Comparison of ENCODE assay signal across 1 cellular context in genomic region chr9:133122167-133122550, GRCh38.
TF ChIP-seq lines count a peak whose summit lies in the region.

No MANE protein-coding gene starts in this region.

TF ChIP-seq in HCT116, 20 proteins besides CTCF, POLR2A, EP300 and RAD21 (continued from another document):
- TF ChIP-seq, protein P1, sequence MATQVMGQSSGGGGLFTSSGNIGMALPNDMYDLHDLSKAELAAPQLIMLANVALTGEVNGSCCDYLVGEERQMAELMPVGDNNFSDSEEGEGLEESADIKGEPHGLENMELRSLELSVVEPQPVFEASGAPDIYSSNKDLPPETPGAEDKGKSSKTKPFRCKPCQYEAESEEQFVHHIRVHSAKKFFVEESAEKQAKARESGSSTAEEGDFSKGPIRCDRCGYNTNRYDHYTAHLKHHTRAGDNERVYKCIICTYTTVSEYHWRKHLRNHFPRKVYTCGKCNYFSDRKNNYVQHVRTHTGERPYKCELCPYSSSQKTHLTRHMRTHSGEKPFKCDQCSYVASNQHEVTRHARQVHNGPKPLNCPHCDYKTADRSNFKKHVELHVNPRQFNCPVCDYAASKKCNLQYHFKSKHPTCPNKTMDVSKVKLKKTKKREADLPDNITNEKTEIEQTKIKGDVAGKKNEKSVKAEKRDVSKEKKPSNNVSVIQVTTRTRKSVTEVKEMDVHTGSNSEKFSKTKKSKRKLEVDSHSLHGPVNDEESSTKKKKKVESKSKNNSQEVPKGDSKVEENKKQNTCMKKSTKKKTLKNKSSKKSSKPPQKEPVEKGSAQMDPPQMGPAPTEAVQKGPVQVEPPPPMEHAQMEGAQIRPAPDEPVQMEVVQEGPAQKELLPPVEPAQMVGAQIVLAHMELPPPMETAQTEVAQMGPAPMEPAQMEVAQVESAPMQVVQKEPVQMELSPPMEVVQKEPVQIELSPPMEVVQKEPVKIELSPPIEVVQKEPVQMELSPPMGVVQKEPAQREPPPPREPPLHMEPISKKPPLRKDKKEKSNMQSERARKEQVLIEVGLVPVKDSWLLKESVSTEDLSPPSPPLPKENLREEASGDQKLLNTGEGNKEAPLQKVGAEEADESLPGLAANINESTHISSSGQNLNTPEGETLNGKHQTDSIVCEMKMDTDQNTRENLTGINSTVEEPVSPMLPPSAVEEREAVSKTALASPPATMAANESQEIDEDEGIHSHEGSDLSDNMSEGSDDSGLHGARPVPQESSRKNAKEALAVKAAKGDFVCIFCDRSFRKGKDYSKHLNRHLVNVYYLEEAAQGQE (IDR thresholded peaks at IDR 0.05; ENCODE audit: low read depth): no peak
- no peak for TF ChIP-seq YY1 (IDR thresholded peaks at IDR 0.05; ENCODE audit: extremely low read depth, insufficient replicate concordance, low read depth, low read length)
- TF ChIP-seq SRF (IDR thresholded peaks at IDR 0.05; ENCODE audit: low read depth): no peak
- no peak for TF ChIP-seq JUND (IDR thresholded peaks at IDR 0.05)
- no peak for TF ChIP-seq SIN3A (IDR thresholded peaks at IDR 0.05; ENCODE audit: low read depth)
- TF ChIP-seq ZFX (IDR thresholded peaks at IDR 0.05): no peak
- TF ChIP-seq ELF1 (IDR thresholded peaks at IDR 0.05; ENCODE audit: borderline replicate concordance, low read depth): no peak
- no peak for TF ChIP-seq POLR2AphosphoS5 (IDR thresholded peaks at IDR 0.05; ENCODE audit: low read depth, low read length)
- TF ChIP-seq CBX3 (IDR thresholded peaks at IDR 0.05; ENCODE audit: low read depth): no peak
- no peak for TF ChIP-seq CEBPB (IDR thresholded peaks at IDR 0.05; ENCODE audit: low read depth)
- TF ChIP-seq EZH2 (IDR thresholded peaks at IDR 0.05): no peak
- TF ChIP-seq ZNF274 (IDR thresholded peaks at IDR 0.05; ENCODE audit: low read depth, low read length): no peak
- TF ChIP-seq, protein P2, sequence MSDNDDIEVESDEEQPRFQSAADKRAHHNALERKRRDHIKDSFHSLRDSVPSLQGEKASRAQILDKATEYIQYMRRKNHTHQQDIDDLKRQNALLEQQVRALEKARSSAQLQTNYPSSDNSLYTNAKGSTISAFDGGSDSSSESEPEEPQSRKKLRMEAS (IDR thresholded peaks at IDR 0.05): no peak
